Comparison of ENCODE assay signal across 21 cellular contexts in genomic region chr15:98126326-98127090, GRCh38.
DNase-seq lines count a peak whose midpoint lies in the region; ATAC-seq, FAIRE-seq and TF ChIP-seq lines count a peak whose summit lies in the region.
"Had no signal": no experiment of that assay in that cellular context is flagged by ENCODE, and none has a peak within 500 bp of the region (broad histone marks: within the 10 kb centered on the region; RNA-seq: fewer than 3 reads in every experiment).

No MANE protein-coding gene starts in this region.

- peak overlapping the region in 1 of 3 experiments; percentile 20 for H3K4me3 Mint-ChIP-seq in nephron
- H3K4me3 Mint-ChIP-seq in chondrocyte (ENCODE audit: unreplicated experiment), result no peak overlapping the region
- H3K4me3 Mint-ChIP-seq: activated naive CD4-positive, alpha-beta T cell treated with anti-CD3 and anti-CD28 coated beads, Interleukin-2, amount 10 ng/mL, durations not matched to agents 7 days and 5 days; activated T-cell treated with anti-CD3 and anti-CD28 coated beads, Interleukin-2, amount 50 U/mL, for 24 hours; neural crest cell had no signal

- H3K36me3 ChIP-seq in bronchial epithelial cell (ENCODE audit: control insufficient read depth, insufficient read depth, low read length), result no peaks in the 10 kb centered on the region
- H3K36me3 ChIP-seq: thyroid gland had no signal

- peak; percentile 71 for DNase-seq in EL
- DNase-seq in M059J (ENCODE audit: low read depth), result peak; percentile 80
- peak; percentile 33 for DNase-seq in bronchial epithelial cell (ENCODE audit: low read depth)
- DNase-seq in SHP77 treated with DMSO at 0.1 percent for 48 hours (lab: John Stamatoyannopoulos, UW), result no peak
- no peak for DNase-seq in chondrocyte (ENCODE audit: low spot score)
- DNase-seq: activated naive CD4-positive, alpha-beta T cell treated with anti-CD3 and anti-CD28 coated beads, Interleukin-2, amount 10 ng/mL, durations not matched to agents 7 days and 5 days; activated T-cell treated with anti-CD3 and anti-CD28 coated beads, Interleukin-2, amount 50 U/mL, for 24 hours; anterior cingulate cortex; DND-41; NCI-H1436 treated with DMSO at 0.1 percent for 48 hours; NCI-H2227 treated with DMSO at 0.1 percent for 48 hours; NCI-H82; stimulated activated CD4-positive, alpha-beta T cell treated with anti-CD3 and anti-CD28 coated beads, Interleukin-1b, Interleukin-23, amount 100 ng/mL, for 48 hours; stimulated activated naive CD4-positive, alpha-beta T cell treated with Interleukin-2 at 50 U/mL for 16 hours; thyroid gland had no signal

- H3K36me3 Mint-ChIP-seq in nephron (ENCODE audit: low read depth), result no peaks in the 10 kb centered on the region
- H3K36me3 Mint-ChIP-seq in chondrocyte (ENCODE audit: low read depth), result no peaks in the 10 kb centered on the region
- H3K36me3 Mint-ChIP-seq: activated naive CD4-positive, alpha-beta T cell treated with anti-CD3 and anti-CD28 coated beads, Interleukin-2, amount 10 ng/mL, durations not matched to agents 7 days and 5 days had no signal

- no peaks in the 10 kb centered on the region for H3K27me3 ChIP-seq in bronchial epithelial cell (ENCODE audit: control insufficient read depth, insufficient read depth, low read length)
- H3K27me3 ChIP-seq: thyroid gland had no signal

- FAIRE-seq in bronchial epithelial cell (lab: Jason Lieb, UNC), result no peak
- FAIRE-seq: HepG2 had no signal

- H3K27me3 Mint-ChIP-seq in nephron (ENCODE audit: low read depth), result peaks cover 9% of the 10 kb centered on the region
- H3K27me3 Mint-ChIP-seq in chondrocyte (ENCODE audit: low read depth), result no peaks in the 10 kb centered on the region
- H3K27me3 Mint-ChIP-seq: activated T-cell treated with anti-CD3 and anti-CD28 coated beads, Interleukin-2, amount 50 U/mL, for 24 hours had no signal

- no peak for TF ChIP-seq CTCF in bronchial epithelial cell (IDR thresholded peaks at IDR 0.05; ENCODE audit: insufficient read depth, low read length, severe bottlenecking)
- no peak for TF ChIP-seq CTCF in nephron (IDR thresholded peaks at IDR 0.05; ENCODE audit: unreplicated experiment in 3 of 3)
- no peak for TF ChIP-seq CTCF in chondrocyte (IDR thresholded peaks at IDR 0.05)

- H3K9me3 Mint-ChIP-seq in nephron (peaks cover 2% of the 10 kb centered on the region), chondrocyte (ENCODE audit: low read depth) (no peaks in the 10 kb centered on the region)
- H3K9me3 Mint-ChIP-seq: activated naive CD4-positive, alpha-beta T cell treated with anti-CD3 and anti-CD28 coated beads, Interleukin-2, amount 10 ng/mL, durations not matched to agents 7 days and 5 days; activated T-cell treated with anti-CD3 and anti-CD28 coated beads, Interleukin-2, amount 50 U/mL, for 24 hours had no signal

- H3K4me3 ChIP-seq in bronchial epithelial cell (ENCODE audit: low read depth, low read length), result no peak overlapping the region
- H3K4me3 ChIP-seq: thyroid gland had no signal

- no peak for ATAC-seq in GM21786 (IDR thresholded peaks at IDR 0.05; ENCODE audit: unreplicated experiment)
- ATAC-seq: activated CD4-positive, CD25-positive, alpha-beta regulatory T cell treated with anti-CD3 and anti-CD28 coated beads, Interleukin-2, amount 50 U/mL, for 24 hours; HepG2; left lobe of liver had no signal

- H3K27ac Mint-ChIP-seq in nephron, result peak overlapping the region; percentile 45 to 72 (median 50)
- H3K27ac Mint-ChIP-seq in chondrocyte (ENCODE audit: unreplicated experiment), result no peak overlapping the region
- H3K27ac Mint-ChIP-seq: activated naive CD4-positive, alpha-beta T cell treated with anti-CD3 and anti-CD28 coated beads, Interleukin-2, amount 10 ng/mL, durations not matched to agents 7 days and 5 days; activated T-cell treated with anti-CD3 and anti-CD28 coated beads, Interleukin-2, amount 50 U/mL, for 24 hours had no signal

- H3K4me1 Mint-ChIP-seq in nephron (peaks cover 50% of the 10 kb centered on the region), chondrocyte (ENCODE audit: low read depth) (peaks cover 24% of the 10 kb centered on the region)
- H3K4me1 Mint-ChIP-seq: activated naive CD4-positive, alpha-beta T cell treated with anti-CD3 and anti-CD28 coated beads, Interleukin-2, amount 10 ng/mL, durations not matched to agents 7 days and 5 days had no signal

Comparison
In these comparisons a context has a peak if more than half of its experiments do, and no peak if none do; other contexts are left out.
1. DNase-seq: peak in EL (single experiment), M059J (single experiment) and bronchial epithelial cell (single experiment); none in SHP77 treated with DMSO at 0.1 percent for 48 hours (single experiment) and chondrocyte (single experiment).